In the genomic region with DNA sequence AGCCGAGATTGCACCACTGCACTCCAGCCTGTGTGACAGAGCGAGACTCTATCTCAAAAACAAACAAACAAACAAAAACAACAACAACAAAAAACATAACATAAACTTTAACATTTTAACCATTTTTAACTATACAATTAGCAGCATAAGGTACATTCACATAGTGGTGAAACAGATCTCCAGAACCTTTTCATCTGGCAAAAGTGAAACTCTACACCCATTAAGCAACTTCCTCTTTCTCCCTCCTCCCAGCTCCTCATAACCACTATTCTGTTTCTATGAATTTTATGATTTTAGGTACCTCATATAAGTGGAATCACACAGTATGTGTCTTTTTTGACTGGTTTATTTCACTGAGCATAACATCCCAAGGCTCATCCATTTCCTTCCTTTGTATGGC, we compare ENCODE assay signal across 10 cellular contexts.
DNase-seq lines count a peak whose midpoint lies in the region; ATAC-seq and TF ChIP-seq lines count a peak whose summit lies in the region.
"Had no signal": no experiment of that assay in that cellular context is flagged by ENCODE, and none has a peak within 500 bp of the region (broad histone marks: within the 10 kb centered on the region; RNA-seq: fewer than 3 reads in every experiment).

No MANE protein-coding gene starts in this region.

- intact Hi-C loops in activated T-helper 1 cell treated with anti-CD3 and anti-CD28 coated beads, Interleukin-12 subunit alpha, Interleukin-12 subunit beta, Interleukin-2, Interleukin-4 antibody, amounts not matched to agents 30 ng/mL and 10 ng/mL and 1 ng/mL, durations not matched to agents 14 hours and 24 hours and 36 hours (cut with micrococcal nuclease), result no loop called here
- intact Hi-C loops in transverse colon (cut with DNase I; ENCODE audit: low total_unique reads), result no loop called here

- H3K36me3 Mint-ChIP-seq in activated T-helper 1 cell treated with anti-CD3 and anti-CD28 coated beads, Interleukin-12 subunit alpha, Interleukin-12 subunit beta, Interleukin-2, Interleukin-4 antibody, amounts not matched to agents 30 ng/mL and 10 ng/mL and 1 ng/mL, durations not matched to agents 14 hours and 24 hours and 36 hours (ENCODE audit: low read depth), result peaks cover 3% of the 10 kb centered on the region

- H3K27ac ChIP-seq in Karpas-422 (ENCODE audit: low read length), result no peak overlapping the region
- H3K27ac ChIP-seq in transverse colon, result no peak overlapping the region

- no peak for TF ChIP-seq EP300 in transverse colon (IDR thresholded peaks at IDR 0.05; ENCODE audit: low read depth)

- no peaks in the 10 kb centered on the region for H3K27me3 Mint-ChIP-seq in activated T-helper 1 cell treated with anti-CD3 and anti-CD28 coated beads, Interleukin-12 subunit alpha, Interleukin-12 subunit beta, Interleukin-2, Interleukin-4 antibody, amounts not matched to agents 30 ng/mL and 10 ng/mL and 1 ng/mL, durations not matched to agents 14 hours and 24 hours and 36 hours (ENCODE audit: insufficient read depth)

- ATAC-seq in GM18499 (IDR thresholded peaks at IDR 0.05; ENCODE audit: insufficient read depth, unreplicated experiment), result peak; percentile 59
- peak; percentile 84 for ATAC-seq in GM19463 (IDR thresholded peaks at IDR 0.05; ENCODE audit: unreplicated experiment)
- ATAC-seq in HG02623 (IDR thresholded peaks at IDR 0.05; ENCODE audit: unreplicated experiment), result no peak

- H3K4me1 ChIP-seq in Karpas-422 (ENCODE audit: low read length) (no peaks in the 10 kb centered on the region), transverse colon (peaks cover 0 to 22% (median 5%) of the 10 kb centered on the region in 4 donors)

- H3K36me3 ChIP-seq in Karpas-422 (ENCODE audit: insufficient read depth, low read length) (no peaks in the 10 kb centered on the region), transverse colon (no peaks in the 10 kb centered on the region)

- H3K9me2 ChIP-seq in Karpas-422 (replicated peaks; ENCODE audit: insufficient read depth, low read length), result no peaks in the 10 kb centered on the region

- H3K27ac Mint-ChIP-seq in activated T-helper 1 cell treated with anti-CD3 and anti-CD28 coated beads, Interleukin-12 subunit alpha, Interleukin-12 subunit beta, Interleukin-2, Interleukin-4 antibody, amounts not matched to agents 30 ng/mL and 10 ng/mL and 1 ng/mL, durations not matched to agents 14 hours and 24 hours and 36 hours, result peak overlapping the region; percentile 54

- no peaks in the 10 kb centered on the region for H3K9me3 ChIP-seq in Karpas-422 (ENCODE audit: low read length)
- no peaks in the 10 kb centered on the region for H3K9me3 ChIP-seq in transverse colon

- no peaks in the 10 kb centered on the region for H3K79me2 ChIP-seq in Karpas-422 (ENCODE audit: low read length)

- H3K9me3 Mint-ChIP-seq in activated T-helper 1 cell treated with anti-CD3 and anti-CD28 coated beads, Interleukin-12 subunit alpha, Interleukin-12 subunit beta, Interleukin-2, Interleukin-4 antibody, amounts not matched to agents 30 ng/mL and 10 ng/mL and 1 ng/mL, durations not matched to agents 14 hours and 24 hours and 36 hours, result peaks cover 23% of the 10 kb centered on the region

- H3K4me3 Mint-ChIP-seq in activated T-helper 1 cell treated with anti-CD3 and anti-CD28 coated beads, Interleukin-12 subunit alpha, Interleukin-12 subunit beta, Interleukin-2, Interleukin-4 antibody, amounts not matched to agents 30 ng/mL and 10 ng/mL and 1 ng/mL, durations not matched to agents 14 hours and 24 hours and 36 hours, result no peak overlapping the region

- peaks cover 31% of the 10 kb centered on the region for H3K4me1 Mint-ChIP-seq in activated T-helper 1 cell treated with anti-CD3 and anti-CD28 coated beads, Interleukin-12 subunit alpha, Interleukin-12 subunit beta, Interleukin-2, Interleukin-4 antibody, amounts not matched to agents 30 ng/mL and 10 ng/mL and 1 ng/mL, durations not matched to agents 14 hours and 24 hours and 36 hours (ENCODE audit: low read depth)

- in situ Hi-C loops in transverse colon (cut with MboI; ENCODE audit: low pct_ligation_motif_present in 1 of 4, low pct_unique_long_range_greater_than_20kb in 1 of 4, low sequenced_read_pairs in 3 of 4), result no loop called here

- no peak overlapping the region for H3K4me2 ChIP-seq in Karpas-422 (ENCODE audit: low read depth, low read length, poor library complexity, severe bottlenecking)

- TF ChIP-seq POLR2A in transverse colon (IDR thresholded peaks at IDR 0.05), result no peak

- H3K4me3 ChIP-seq in Karpas-422 (ENCODE audit: low read length) (no peak overlapping the region), transverse colon (no peak overlapping the region)

- H3K27me3 ChIP-seq in Karpas-422 (ENCODE audit: low read length) (no peaks in the 10 kb centered on the region), transverse colon (no peaks in the 10 kb centered on the region)

- DNase-seq in Karpas-422 (peak; percentile 52), hepatic stellate cell (ENCODE audit: low spot score) (no peak), NCI-H774 (lab: John Stamatoyannopoulos, UW) (no peak), transverse colon (no peak)
- no peak for DNase-seq in activated T-helper 1 cell treated with anti-CD3 and anti-CD28 coated beads, Interleukin-12 subunit alpha, Interleukin-12 subunit beta, Interleukin-2, Interleukin-4 antibody, amounts not matched to agents 30 ng/mL and 10 ng/mL and 1 ng/mL, durations not matched to agents 14 hours and 24 hours and 36 hours (ENCODE audit: low spot score)
- DNase-seq: head of caudate nucleus, NCI-H1436 treated with DMSO at 0.1 percent for 48 hours had no signal

- WGBS in transverse colon (ENCODE audit: low coverage in 1 of 2), 2 donors, result 87 to 100% methylated on average over 2 of the region's 2 CpGs

- no peak overlapping the region for H3K9ac ChIP-seq in Karpas-422 (ENCODE audit: low read length)

- H2AFZ ChIP-seq in Karpas-422 (ENCODE audit: low read length), result no peak overlapping the region

- H4K20me1 ChIP-seq in Karpas-422 (ENCODE audit: insufficient read depth, low read depth, low read length), result no peaks in the 10 kb centered on the region

- no peak for TF ChIP-seq CTCF in transverse colon (IDR thresholded peaks at IDR 0.05)
